ENCODE assay signal across 8 cellular contexts in genomic region chr1:19250629-19251304, GRCh38. TPM values are rescaled to one million over a fixed set of nuclear protein-coding genes. Genes with fewer than 3 reads are reported as not detected.
A peak's percentile ranks its signal among the peaks of the same experiment; 100 is the strongest.
DNase-seq lines count a peak whose midpoint lies in the region; ATAC-seq and TF ChIP-seq lines count a peak whose summit lies in the region.

No MANE protein-coding gene starts in this region.

- H3K4me2 ChIP-seq in Loucy (ENCODE audit: low read depth, low read length, poor library complexity, severe bottlenecking) = peak overlapping the region; percentile 98

- peaks cover 0 to 21% (median 2%) of the 10 kb centered on the region in 3 donors for H3K36me3 Mint-ChIP-seq in CD8-positive, alpha-beta memory T cell
- no peaks in the 10 kb centered on the region for H3K36me3 Mint-ChIP-seq in natural killer cell

- peak overlapping the region; percentile 98 for H2AFZ ChIP-seq in Loucy (ENCODE audit: low read length)

- CTCF ChIA-PET in CD8-positive, alpha-beta memory T cell (lab: Charles Lee) = interaction anchor here (1.1 to 1.7 kb wide), 3 partner anchors 8 to 400 kb away, joined by 3 to 5 read pairs (median 4); no protein-coding TSS in a partner anchor

- H3K9ac ChIP-seq in Loucy (ENCODE audit: low read depth, low read length, poor library complexity, severe bottlenecking) = peak overlapping the region; percentile 95

- intact Hi-C loops in natural killer cell (cut with micrococcal nuclease) = loop anchor here (1.0 to 2.0 kb wide), 2 partner anchors 40 to 62 kb away; partner anchors contain the start of genes AKR7A2, SLC66A1 and UBR4

- H3K4me3 Mint-ChIP-seq in CD8-positive, alpha-beta memory T cell = peak overlapping the region; percentile 91 to 97 (median 94)
- peak overlapping the region; percentile 95 for H3K4me3 Mint-ChIP-seq in natural killer cell

- H3F3A ChIP-seq in Loucy (ENCODE audit: low read depth) = no peaks in the 10 kb centered on the region

- peaks cover 35% of the 10 kb centered on the region for H3K4me1 ChIP-seq in CD8-positive, alpha-beta memory T cell (ENCODE audit: insufficient read depth, low read length)
- peaks cover 32% of the 10 kb centered on the region for H3K4me1 ChIP-seq in Loucy (ENCODE audit: insufficient read depth, low read length, poor library complexity, severe bottlenecking)

- peaks cover 17% of the 10 kb centered on the region for H4K20me1 ChIP-seq in Loucy (ENCODE audit: insufficient read depth, low read length, poor library complexity, severe bottlenecking)

- H3K4me1 Mint-ChIP-seq in CD8-positive, alpha-beta memory T cell = peaks cover 30 to 37% (median 32%) of the 10 kb centered on the region in 3 donors
- peaks cover 25 to 32% of the 10 kb centered on the region in 2 donors for H3K4me1 Mint-ChIP-seq in natural killer cell

- no peaks in the 10 kb centered on the region for H3K27me3 ChIP-seq in CD8-positive, alpha-beta memory T cell (ENCODE audit: insufficient read depth, low read length, poor library complexity, severe bottlenecking)
- no peaks in the 10 kb centered on the region for H3K27me3 ChIP-seq in Loucy (ENCODE audit: insufficient read depth, low read length, poor library complexity, severe bottlenecking)

- H3K4me3 ChIP-seq in CD8-positive, alpha-beta memory T cell (ENCODE audit: low read length) = peak overlapping the region; percentile 73
- peak overlapping the region; percentile 99 for H3K4me3 ChIP-seq in Loucy (ENCODE audit: low read length, poor library complexity, severe bottlenecking)
- H3K4me3 ChIP-seq in choroid plexus epithelial cell (ENCODE audit: low read depth, low read length) = peak overlapping the region; percentile 67

- H3K9me3 ChIP-seq in CD8-positive, alpha-beta memory T cell (ENCODE audit: low read length) = no peaks in the 10 kb centered on the region
- no peaks in the 10 kb centered on the region for H3K9me3 ChIP-seq in Loucy (ENCODE audit: insufficient read depth, low read depth, low read length)

- H3K9me3 Mint-ChIP-seq in CD8-positive, alpha-beta memory T cell = no peaks in the 10 kb centered on the region
- H3K9me3 Mint-ChIP-seq in natural killer cell = no peaks in the 10 kb centered on the region

- no peaks in the 10 kb centered on the region for H3K9me2 ChIP-seq in Loucy (replicated peaks; ENCODE audit: low read depth, low read length)

- H3K79me2 ChIP-seq in Loucy (ENCODE audit: insufficient read depth, low read length) = peaks cover 84% of the 10 kb centered on the region

- H3K27ac Mint-ChIP-seq in CD8-positive, alpha-beta memory T cell = peak overlapping the region; percentile 92 to 98 (median 96)
- peak overlapping the region; percentile 90 to 95 for H3K27ac Mint-ChIP-seq in natural killer cell

- DNase-seq in CD8-positive, alpha-beta memory T cell = no peak
- DNase-seq in choroid plexus epithelial cell (ENCODE audit: low read depth) = no peak
- no peak for DNase-seq in natural killer cell
- no peak for DNase-seq in mesenteric fat pad (ENCODE audit: low spot score)
- no peak for DNase-seq in superior temporal gyrus (ENCODE audit: extremely low spot score)
- DNase-seq in effector CD4-positive, alpha-beta T cell = no peak

- POLR2A ChIA-PET in CD8-positive, alpha-beta memory T cell (lab: Charles Lee) = interaction anchor here (0.6 kb wide), 1 partner anchor 346 kb away, joined by 3 read pairs; a partner anchor contains a TSS

- peak overlapping the region; percentile 90 for H3K27ac ChIP-seq in CD8-positive, alpha-beta memory T cell (ENCODE audit: low read depth, low read length)

- H3K36me3 ChIP-seq in CD8-positive, alpha-beta memory T cell (ENCODE audit: insufficient read depth, low read length) = peaks cover 4% of the 10 kb centered on the region
- H3K36me3 ChIP-seq in Loucy (ENCODE audit: insufficient read depth, low read length) = no peaks in the 10 kb centered on the region; the same call in 1 of the 2 replicates

- TF ChIP-seq CTCF in Loucy (conservative IDR thresholded peaks at IDR 0.05; ENCODE audit: low read length) (no peak), choroid plexus epithelial cell (conservative IDR thresholded peaks at IDR 0.05; ENCODE audit: low read depth, low read length) (no peak), natural killer cell (IDR thresholded peaks at IDR 0.05) (no peak)

- ATAC-seq in natural killer cell (no peak), HG02610 (IDR thresholded peaks at IDR 0.05; ENCODE audit: unreplicated experiment) (no peak)

- H3K27me3 Mint-ChIP-seq in CD8-positive, alpha-beta memory T cell = no peaks in the 10 kb centered on the region
- no peaks in the 10 kb centered on the region for H3K27me3 Mint-ChIP-seq in natural killer cell (ENCODE audit: low read depth in 2 of 2)

RNA-seq across cellular contexts. Expression of gene EMC1, which starts 0.6 kb away (rescaled TPM):
- 10 to 100 TPM; 57.0 to 58.2 TPM for total RNA-seq in CD8-positive, alpha-beta memory T cell
- 24.7 TPM for polyA plus RNA-seq in CD8-positive, alpha-beta memory T cell
- 10 to 100 TPM; 30.7 to 36.0 (median 33.5) TPM for total RNA-seq in natural killer cell
- total RNA-seq in mesenteric fat pad = 39.9 TPM

RNA-seq across cellular contexts. Expression of gene MRTO4, which starts 0.8 kb away (rescaled TPM):
- 100 to 1,000 TPM; 137 TPM for total RNA-seq in CD8-positive, alpha-beta memory T cell
- polyA plus RNA-seq in CD8-positive, alpha-beta memory T cell = 28.5 TPM
- total RNA-seq in natural killer cell (10 to 100 TPM in 2 of 3 donors, 1 to 10 TPM in 1; 9.7 to 15.8 (median 13.5) TPM), mesenteric fat pad (33.5 TPM)

RNA-seq across cellular contexts. Expression of gene AKR7A3, which starts 37.8 kb away (rescaled TPM):
- total RNA-seq in CD8-positive, alpha-beta memory T cell = under 1 TPM; 0.29 to 0.50 TPM
- not detected for polyA plus RNA-seq in CD8-positive, alpha-beta memory T cell
- total RNA-seq in natural killer cell = 1 to 10 TPM; 1.1 to 2.0 (median 1.5) TPM
- total RNA-seq in mesenteric fat pad = 1.0 TPM

RNA-seq across cellular contexts. Expression of gene UBR4, which starts 40.7 kb away (rescaled TPM):
- total RNA-seq in CD8-positive, alpha-beta memory T cell = 100 to 1,000 TPM; 110 to 112 TPM
- 27.4 TPM for polyA plus RNA-seq in CD8-positive, alpha-beta memory T cell
- total RNA-seq in natural killer cell (100 to 1,000 TPM; 139 to 178 (median 158) TPM), mesenteric fat pad (156 TPM)
